In the genomic region with DNA sequence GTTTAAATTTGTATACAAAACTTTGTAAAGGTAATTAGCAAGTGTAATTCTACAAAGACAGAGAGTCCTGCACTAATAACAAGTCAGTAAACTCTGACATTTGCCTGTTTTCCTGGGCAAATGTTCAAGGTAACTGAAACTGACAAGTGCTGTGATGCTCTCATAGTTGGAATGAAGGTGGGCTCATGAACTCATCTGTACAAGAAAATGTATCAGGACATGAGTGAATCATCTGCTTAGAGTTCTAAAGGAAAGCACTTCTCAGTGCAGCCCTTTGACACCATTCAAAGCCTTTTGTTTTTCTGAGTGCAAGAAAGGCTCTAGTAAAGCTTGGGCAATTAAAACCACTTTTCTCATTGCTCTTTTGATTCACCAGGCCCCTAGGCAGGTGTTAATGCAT, we compare ENCODE assay signal across 18 cellular contexts.
DNase-seq lines count a peak whose midpoint lies in the region; ATAC-seq, FAIRE-seq and TF ChIP-seq lines count a peak whose summit lies in the region.
"Had no signal": no experiment of that assay in that cellular context is flagged by ENCODE, and none has a peak within 500 bp of the region (broad histone marks: within the 10 kb centered on the region; RNA-seq: fewer than 3 reads in every experiment).

No MANE protein-coding gene starts in this region.

- TF ChIP-seq EP300 in HepG2 (IDR thresholded peaks at IDR 0.05; ENCODE audit: low read depth in 2 of 2, low read length in 2 of 2) (no peak), HepG2 (CRISPR knock-in tag; IDR thresholded peaks at IDR 0.05; ENCODE audit: borderline replicate concordance) (no peak)

- TF ChIP-seq RAD21 in HepG2 (CRISPR knock-in tag; IDR thresholded peaks at IDR 0.05) = no peak

- no peak overlapping the region for H3K27ac Mint-ChIP-seq in neural progenitor cell
- H3K27ac Mint-ChIP-seq: B cell; CD4-positive, alpha-beta T cell; HFFc6 had no signal

- no peaks in the 10 kb centered on the region for H3K27me3 Mint-ChIP-seq in neural progenitor cell (ENCODE audit: insufficient read depth, low read depth)
- H3K27me3 Mint-ChIP-seq: CD4-positive, alpha-beta T cell had no signal

- no peaks in the 10 kb centered on the region for H3K4me1 Mint-ChIP-seq in neural progenitor cell
- H3K4me1 Mint-ChIP-seq: B cell had no signal

- no peaks in the 10 kb centered on the region for H3K9me3 ChIP-seq in HepG2 (ENCODE audit: low read length)
- no peaks in the 10 kb centered on the region for H3K9me3 ChIP-seq in right lobe of liver
- no peaks in the 10 kb centered on the region for H3K9me3 ChIP-seq in neural progenitor cell (ENCODE audit: low read depth)
- no peaks in the 10 kb centered on the region for H3K9me3 ChIP-seq in PC-3 (ENCODE audit: low read length)

- BruUV-seq in HepG2 (replicated peaks; lab: Mats Ljungman, UMichigan) = no TSS peak
- BruUV-seq in PC-3 (replicated peaks; lab: Mats Ljungman, UMichigan) = no TSS peak

- H2AFZ ChIP-seq in HepG2 (ENCODE audit: low read length) (no peak overlapping the region), neural progenitor cell (replicated peaks) (no peak overlapping the region), PC-3 (ENCODE audit: low read length) (no peak overlapping the region)

- no peaks in the 10 kb centered on the region for H3K79me2 ChIP-seq in HepG2 (ENCODE audit: insufficient read depth, low read length)
- H3K79me2 ChIP-seq in neural progenitor cell (ENCODE audit: low read depth) = no peaks in the 10 kb centered on the region
- H3K79me2 ChIP-seq in PC-3 (ENCODE audit: low read length) = no peaks in the 10 kb centered on the region

- no peak for TF ChIP-seq CTCF in HepG2 (CRISPR knock-in tag; IDR thresholded peaks at IDR 0.05)
- TF ChIP-seq CTCF in right lobe of liver (IDR thresholded peaks at IDR 0.05) = no peak
- no peak for TF ChIP-seq CTCF in choroid plexus epithelial cell (conservative IDR thresholded peaks at IDR 0.05; ENCODE audit: low read depth, low read length)
- TF ChIP-seq CTCF in neural progenitor cell (IDR thresholded peaks at IDR 0.05) = no peak
- TF ChIP-seq CTCF in PC-3 (conservative IDR thresholded peaks at IDR 0.05; ENCODE audit: low read depth, low read length) = no peak

- H3K4me2 ChIP-seq in HepG2 (ENCODE audit: low read depth, low read length) (no peak overlapping the region), neural progenitor cell (no peak overlapping the region), PC-3 (ENCODE audit: low read length) (no peak overlapping the region)

- H3K4me1 ChIP-seq in HepG2 (ENCODE audit: insufficient read depth, low read length) = peaks cover 51% of the 10 kb centered on the region
- no peaks in the 10 kb centered on the region for H3K4me1 ChIP-seq in right lobe of liver
- no peaks in the 10 kb centered on the region for H3K4me1 ChIP-seq in neural progenitor cell
- no peaks in the 10 kb centered on the region for H3K4me1 ChIP-seq in PC-3 (ENCODE audit: insufficient read depth, low read length)

- intact Hi-C loops in HepG2 (cut with micrococcal nuclease; ENCODE audit: unreplicated experiment) = no loop called here
- intact Hi-C loops in right lobe of liver (cut with DNase I) = no loop called here
- intact Hi-C loops in PC-3 (cut with micrococcal nuclease) = no loop called here

- H3F3A ChIP-seq in neural progenitor cell (ENCODE audit: low read depth) (no peaks in the 10 kb centered on the region), PC-3 (ENCODE audit: low read length, unreplicated experiment) (no peaks in the 10 kb centered on the region)

- H4K20me1 ChIP-seq in HepG2 (ENCODE audit: insufficient read depth, low read length) (no peaks in the 10 kb centered on the region), neural progenitor cell (ENCODE audit: low read depth) (no peaks in the 10 kb centered on the region), PC-3 (ENCODE audit: low read length) (no peaks in the 10 kb centered on the region)

- CTCF ChIA-PET in HepG2 (lab: Yijun Ruan, JAX; ENCODE audit: low intra/inter-chr PET ratio, low total read pairs) (no interaction called here), PC-3 (lab: Charles Lee) (no interaction called here)

- H3K9ac ChIP-seq in HepG2 (ENCODE audit: insufficient read depth, low read depth, low read length) (no peak overlapping the region), neural progenitor cell (no peak overlapping the region), PC-3 (ENCODE audit: low read length) (no peak overlapping the region)

- POLR2A ChIA-PET in HepG2 (lab: Yijun Ruan, JAX) (no interaction called here), PC-3 (lab: Charles Lee; ENCODE audit: unreplicated experiment) (no interaction called here)

- in situ Hi-C loops in HepG2 (cut with HindIII; ENCODE audit: extremely low pct_ligation_motif_present, low pct_unique_long_range_greater_than_20kb) = no loop called here

- TF ChIP-seq POLR2A in HepG2 (IDR thresholded peaks at IDR 0.05; ENCODE audit: insufficient read depth in 1 of 2, low read depth in 2 of 2, low read length in 2 of 2) = no peak
- no peak for TF ChIP-seq POLR2A in right lobe of liver (IDR thresholded peaks at IDR 0.05)

- DNase-seq in NCI-H1417 (lab: John Stamatoyannopoulos, UW) (peak in 2 of 3 experiments; percentile 6 to 28), NCI-H1417 treated with DMSO at 0.1 percent for 48 hours (lab: John Stamatoyannopoulos, UW) (no peak), HepG2 (ENCODE audit: low spot score) (peak; percentile 41), right lobe of liver (no peak), choroid plexus epithelial cell (ENCODE audit: low read depth) (peak; percentile 31), neural progenitor cell (ENCODE audit: low spot score) (peak; percentile 4), PC-3 (no peak), NCI-H187 (lab: John Stamatoyannopoulos, UW) (no peak)
- DNase-seq: 8988T; ACHN; C1 segment of cervical spinal cord; Calu3; CD4-positive, alpha-beta T cell; DMS 273 treated with DMSO at 0.1 percent for 48 hours; HCEC 1CT; HFFc6 had no signal

- ATAC-seq in HepG2 = peak; percentile 84
- no peak for ATAC-seq in right lobe of liver
- no peak for ATAC-seq in PC-3

- no peak overlapping the region for H3K4me3 Mint-ChIP-seq in neural progenitor cell
- H3K4me3 Mint-ChIP-seq: B cell; CD4-positive, alpha-beta T cell; HFFc6 had no signal

- no peaks in the 10 kb centered on the region for H3K27me3 ChIP-seq in HepG2 (ENCODE audit: control insufficient read depth in 1 of 2, insufficient read depth in 2 of 2, low read length in 2 of 2)
- H3K27me3 ChIP-seq in right lobe of liver = no peaks in the 10 kb centered on the region
- H3K27me3 ChIP-seq in neural progenitor cell = no peaks in the 10 kb centered on the region
- no peaks in the 10 kb centered on the region for H3K27me3 ChIP-seq in PC-3 (ENCODE audit: low read length)

- H3K36me3 Mint-ChIP-seq in neural progenitor cell = peaks cover 6% of the 10 kb centered on the region

- peaks cover 23% of the 10 kb centered on the region for H3K9me3 Mint-ChIP-seq in neural progenitor cell
- H3K9me3 Mint-ChIP-seq: CD4-positive, alpha-beta T cell had no signal

- H3K9me2 ChIP-seq in PC-3 (replicated peaks; ENCODE audit: low read length) = no peaks in the 10 kb centered on the region

- H3K4me3 ChIP-seq in HepG2 (replicated peaks in 1 of 3; ENCODE audit: insufficient read depth in 1 of 3, low read depth in 2 of 3, low read length in 3 of 3) = no peak overlapping the region
- H3K4me3 ChIP-seq in right lobe of liver = no peak overlapping the region
- no peak overlapping the region for H3K4me3 ChIP-seq in choroid plexus epithelial cell (ENCODE audit: low read depth, low read length)
- no peak overlapping the region for H3K4me3 ChIP-seq in neural progenitor cell
- no peak overlapping the region for H3K4me3 ChIP-seq in PC-3 (ENCODE audit: low read length)

- H3K27ac ChIP-seq in HepG2 (ENCODE audit: extremely low read length, insufficient read depth, low read length) = peak overlapping the region; percentile 36
- H3K27ac ChIP-seq in right lobe of liver = no peak overlapping the region
- H3K27ac ChIP-seq in neural progenitor cell = no peak overlapping the region
- no peak overlapping the region for H3K27ac ChIP-seq in PC-3 (ENCODE audit: low read length)

- FAIRE-seq in HepG2 (lab: Jason Lieb, UNC) = no peak
- FAIRE-seq: HTR-8/SVneo had no signal

- H3K36me3 ChIP-seq in HepG2 (replicated peaks in 1 of 2; ENCODE audit: control insufficient read depth in 1 of 2, insufficient read depth in 2 of 2, low read length in 2 of 2) (no peaks in the 10 kb centered on the region), right lobe of liver (no peaks in the 10 kb centered on the region), neural progenitor cell (no peaks in the 10 kb centered on the region), PC-3 (ENCODE audit: low read depth, low read length) (no peaks in the 10 kb centered on the region)

TF ChIP-seq in HepG2, 621 proteins besides CTCF, POLR2A, EP300 and RAD21 (continues in another document):
- TF ChIP-seq, protein P1, sequence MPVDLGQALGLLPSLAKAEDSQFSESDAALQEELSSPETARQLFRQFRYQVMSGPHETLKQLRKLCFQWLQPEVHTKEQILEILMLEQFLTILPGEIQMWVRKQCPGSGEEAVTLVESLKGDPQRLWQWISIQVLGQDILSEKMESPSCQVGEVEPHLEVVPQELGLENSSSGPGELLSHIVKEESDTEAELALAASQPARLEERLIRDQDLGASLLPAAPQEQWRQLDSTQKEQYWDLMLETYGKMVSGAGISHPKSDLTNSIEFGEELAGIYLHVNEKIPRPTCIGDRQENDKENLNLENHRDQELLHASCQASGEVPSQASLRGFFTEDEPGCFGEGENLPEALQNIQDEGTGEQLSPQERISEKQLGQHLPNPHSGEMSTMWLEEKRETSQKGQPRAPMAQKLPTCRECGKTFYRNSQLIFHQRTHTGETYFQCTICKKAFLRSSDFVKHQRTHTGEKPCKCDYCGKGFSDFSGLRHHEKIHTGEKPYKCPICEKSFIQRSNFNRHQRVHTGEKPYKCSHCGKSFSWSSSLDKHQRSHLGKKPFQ (CRISPR knock-in tag; IDR thresholded peaks at IDR 0.05; ENCODE audit: insufficient replicate concordance) = peak; percentile 28
- TF ChIP-seq HNF4G (IDR thresholded peaks at IDR 0.05; ENCODE audit: borderline replicate concordance, low read depth, low read length) (no peak), HNF4G (CRISPR knock-in tag; IDR thresholded peaks at IDR 0.05; ENCODE audit: borderline replicate concordance, low read depth) (no peak), SOX13 (IDR thresholded peaks at IDR 0.05) (no peak), SOX13 (CRISPR knock-in tag; conservative IDR thresholded peaks at IDR 0.05 in 1 of 2, IDR thresholded peaks at IDR 0.05 in 1 of 2) (peak in 1 of 2 experiments; percentile 32; a peak in 1 of 4 replicates), ZNF33A (CRISPR knock-in tag; IDR thresholded peaks at IDR 0.05; ENCODE audit: borderline replicate concordance) (no peak), SATB2 (CRISPR knock-in tag; IDR thresholded peaks at IDR 0.05) (no peak), RXRB (CRISPR knock-in tag; IDR thresholded peaks at IDR 0.05; ENCODE audit: borderline replicate concordance) (peak; percentile 22; the same call in 1 of the 2 replicates), ZNF296 (CRISPR knock-in tag; conservative IDR thresholded peaks at IDR 0.05) (no peak), FOXA3 (CRISPR knock-in tag; IDR thresholded peaks at IDR 0.05) (peak; percentile 21; the same call in 1 of the 2 replicates), TEAD3 (CRISPR knock-in tag; optimal IDR thresholded peaks at IDR 0.05; ENCODE audit: borderline replicate concordance) (peak; percentile 54), PHF8 (CRISPR knock-in tag; IDR thresholded peaks at IDR 0.05) (no peak), NFIC (IDR thresholded peaks at IDR 0.05; ENCODE audit: low read length) (no peak)

Comparison
In these comparisons a context has a peak if more than half of its experiments do, and no peak if none do; other contexts are left out.
1. DNase-seq: peak in NCI-H1417 (2 of 3), HepG2 (single experiment), choroid plexus epithelial cell (single experiment) and neural progenitor cell (single experiment); none in NCI-H1417 treated with DMSO at 0.1 percent for 48 hours (single experiment), right lobe of liver (0 of 3), PC-3 (single experiment) and NCI-H187 (0 of 2).